In genomic region chr1:225810579-225811538, GRCh38 we compare ENCODE assay signal across 8 cellular contexts. TPM values are rescaled to one million over a fixed set of nuclear protein-coding genes. Genes with fewer than 3 reads are reported as not detected.
DNase-seq lines count a peak whose midpoint lies in the region; FAIRE-seq and TF ChIP-seq lines count a peak whose summit lies in the region.
"Not testable (repeated sequence)": the region's sequence is repeated elsewhere in the genome, so short reads cannot be mapped to it uniquely, and the experiment has no call there.

No MANE protein-coding gene starts in this region.

- H3K4me1 ChIP-seq in adrenal gland (replicated peaks in 1 of 2) = peaks cover 44 to 53% of the 10 kb centered on the region in 2 donors
- not testable (repeated sequence) for H3K4me1 ChIP-seq in endothelial cell of umbilical vein (ENCODE audit: control insufficient read depth, extremely low read depth, insufficient read depth, low read length)

- H2AFZ ChIP-seq in endothelial cell of umbilical vein (ENCODE audit: low read depth, low read length) = peak overlapping the region; percentile 88
- H2AFZ ChIP-seq in neural cell (ENCODE audit: low read depth, low read length) = peak overlapping the region; percentile 51

- not testable (repeated sequence) for H3K27me3 ChIP-seq in adrenal gland; endothelial cell of umbilical vein (ENCODE audit: control insufficient read depth in 2 of 2, insufficient read depth in 2 of 2, low read length in 2 of 2); kidney epithelial cell (ENCODE audit: control insufficient read depth, insufficient read depth, low read length); neural cell (ENCODE audit: insufficient read depth, low read depth, low read length)

- peak in 1 of 2 donors; percentile 54 for TF ChIP-seq POLR2A in adrenal gland (IDR thresholded peaks at IDR 0.05)
- not testable (repeated sequence) for TF ChIP-seq POLR2A in endothelial cell of umbilical vein (IDR thresholded peaks at IDR 0.05; ENCODE audit: low read depth, low read length)

- TF ChIP-seq RAD21 in neural cell (conservative IDR thresholded peaks at IDR 0.05) = not testable (repeated sequence)

- not testable (repeated sequence) for H3K9me2 ChIP-seq in neural cell (ENCODE audit: insufficient read depth, low read length)

- H3K27ac ChIP-seq in C4-2B (peak overlapping the region; percentile 94), RWPE1 (peak overlapping the region; percentile 93), adrenal gland (peak overlapping the region; percentile 81 to 98 (median 97)), neural cell (ENCODE audit: low read length) (peak overlapping the region; percentile 56), substantia nigra (ENCODE audit: low read depth, low read length, poor library complexity, severe bottlenecking) (peak overlapping the region; percentile 59)
- not testable (repeated sequence) for H3K27ac ChIP-seq in endothelial cell of umbilical vein (ENCODE audit: insufficient read depth, low read depth, low read length)

- not testable (repeated sequence) for H3F3A ChIP-seq in neural cell (ENCODE audit: insufficient read depth, low read length, poor library complexity, severe bottlenecking)

- peak; percentile 15 for FAIRE-seq in endothelial cell of umbilical vein (lab: Jason Lieb, UNC)

- TF ChIP-seq EP300 in neural cell (conservative IDR thresholded peaks at IDR 0.05; ENCODE audit: poor library complexity, severe bottlenecking) = not testable (repeated sequence)

- H3K36me3 ChIP-seq in adrenal gland (replicated peaks in 1 of 2); endothelial cell of umbilical vein (ENCODE audit: control insufficient read depth in 2 of 2, extremely low read depth in 1 of 2, insufficient read depth in 2 of 2, low read length in 2 of 2); kidney epithelial cell (ENCODE audit: control insufficient read depth, insufficient read depth, low read length); neural cell (ENCODE audit: insufficient read depth, low read length): not testable (repeated sequence)

- WGBS in adrenal gland, 4 donors = 6 to 12% (median 7%) methylated on average over 25 to 29 of the region's 29 CpGs

- H3K9ac ChIP-seq in endothelial cell of umbilical vein (replicated peaks; ENCODE audit: extremely low read depth, insufficient read depth, low read length) = peak overlapping the region; percentile 20
- peak overlapping the region; percentile 75 for H3K9ac ChIP-seq in neural cell (ENCODE audit: low read length)

- TF ChIP-seq CTCF in C4-2B (conservative IDR thresholded peaks at IDR 0.05) = peak; percentile 13; the same call in 1 of the 2 replicates
- TF ChIP-seq CTCF in RWPE1 (conservative IDR thresholded peaks at IDR 0.05; ENCODE audit: low read depth) = peak; percentile 12; the same call in 1 of the 2 replicates
- TF ChIP-seq CTCF in adrenal gland (IDR thresholded peaks at IDR 0.05); endothelial cell of umbilical vein (IDR thresholded peaks at IDR 0.05; ENCODE audit: extremely low read depth in 1 of 2, insufficient read depth in 1 of 2, low read depth in 1 of 2, low read length in 2 of 2); kidney epithelial cell (IDR thresholded peaks at IDR 0.05; ENCODE audit: insufficient read depth, low read length, poor library complexity, severe bottlenecking); neural cell (IDR thresholded peaks at IDR 0.05; ENCODE audit: poor library complexity, severe bottlenecking): not testable (repeated sequence)

- peak; percentile 11 for DNase-seq in HT1080 (ENCODE audit: low read depth)
- peak; percentile 45 for DNase-seq in RWPE1 (ENCODE audit: low spot score)
- DNase-seq in adrenal gland = peak in 6 of 7 donors; percentile 55 to 76 (median 70)
- DNase-seq in endothelial cell of umbilical vein (ENCODE audit: low read depth, low spot score) = peak; percentile 42
- not testable (repeated sequence) for DNase-seq in kidney epithelial cell (ENCODE audit: low read depth)
- peak in 7 of 49 donors; percentile 18 to 40 (median 32) for DNase-seq in substantia nigra (lab: John Stamatoyannopoulos, UW)

- intact Hi-C loops in adrenal gland (cut with DNase I) = not testable (repeated sequence)
- intact Hi-C loops in endothelial cell of umbilical vein (cut with micrococcal nuclease) = loop anchor here (1.0 to 2.0 kb wide), 5 partner anchors 34 to 336 kb away; partner anchors contain the start of genes SRP9 and TMEM63A

- POLR2A ChIA-PET in RWPE1 (lab: Yijun Ruan, JAX; ENCODE audit: low non-redundant PET) = not testable (repeated sequence)
- POLR2A ChIA-PET in endothelial cell of umbilical vein (lab: Charles Lee) = interaction anchor here (0.6 kb wide), 1 partner anchor 31 kb away, joined by 13 read pairs; no protein-coding TSS in a partner anchor

- peak overlapping the region; percentile 73 for H3K4me2 ChIP-seq in endothelial cell of umbilical vein (ENCODE audit: insufficient read depth, low read length)
- H3K4me2 ChIP-seq in neural cell (ENCODE audit: low read length) = peak overlapping the region; percentile 33

- H3K9me1 ChIP-seq in endothelial cell of umbilical vein (replicated peaks; ENCODE audit: control insufficient read depth, extremely low read depth, insufficient read depth, low read length) = not testable (repeated sequence)

- H3K4me3 ChIP-seq in adrenal gland = peak overlapping the region; percentile 30 to 93 (median 78)
- H3K4me3 ChIP-seq in endothelial cell of umbilical vein (replicated peaks in 1 of 3; ENCODE audit: insufficient read depth in 1 of 3, low read depth in 1 of 3, low read length in 3 of 3) = peak overlapping the region in 2 of 3 experiments; percentile 43 to 70
- peak overlapping the region; percentile 82 for H3K4me3 ChIP-seq in kidney epithelial cell (ENCODE audit: low read depth, low read length)
- H3K4me3 ChIP-seq in neural cell (ENCODE audit: low read length) = peak overlapping the region; percentile 71

- not testable (repeated sequence) for H4K20me1 ChIP-seq in endothelial cell of umbilical vein (replicated peaks; ENCODE audit: control insufficient read depth, extremely low read depth, insufficient read depth, low read length); neural cell (ENCODE audit: insufficient read depth)

- dilution Hi-C loops in endothelial cell of umbilical vein (cut with MboI; ENCODE audit: extremely low pct_ligation_motif_present, low sequenced_read_pairs) = not testable (repeated sequence)

- H3K9me3 ChIP-seq in adrenal gland (replicated peaks in 1 of 3); endothelial cell of umbilical vein (replicated peaks; ENCODE audit: control insufficient read depth, insufficient read depth, low read length); neural cell (ENCODE audit: low read length): not testable (repeated sequence)

- not testable (repeated sequence) for H3K79me2 ChIP-seq in endothelial cell of umbilical vein (ENCODE audit: control insufficient read depth, insufficient read depth, low read length)
- H3K79me2 ChIP-seq in neural cell (replicated peaks; ENCODE audit: insufficient read depth, low read length) = peaks cover 11% of the 10 kb centered on the region

- CTCF ChIA-PET in RWPE1 (lab: Yijun Ruan, JAX) (interaction anchor here (0.6 to 1.6 kb wide), 10 partner anchors 17 to 336 kb away, joined by 3 to 7 read pairs (median 4); partner anchors contain the start of gene SRP9), endothelial cell of umbilical vein (lab: Charles Lee) (interaction anchor here (0.7 to 3.8 kb wide), 13 partner anchors 8 to 336 kb away, joined by 3 to 21 read pairs (median 5); partner anchors contain the start of genes SRP9 and TMEM63A)

- not testable (repeated sequence) for BruUV-seq in endothelial cell of umbilical vein (replicated peaks; lab: Mats Ljungman, UMichigan)

TF ChIP-seq in neural cell, 6 proteins besides CTCF, POLR2A, EP300 and RAD21:
- TF ChIP-seq SMC3 (conservative IDR thresholded peaks at IDR 0.05; ENCODE audit: poor library complexity) (peak; percentile 43), POLR2AphosphoS5 (IDR thresholded peaks at IDR 0.05) (peak; percentile 26)

RNA-seq across cellular contexts. Expression of gene EPHX1, which starts 0.9 kb away (rescaled TPM):
- 8.4 and 17.7 TPM in 2 replicates for total RNA-seq in HT1080 (2014; rRNA removed; shearing (Covaris generic))
- polyA plus RNA-seq in HT1080 (2015; cell fraction: cytosol; rRNA removed) = 19.5 and 22.7 TPM in 2 replicates
- 27.4 and 41.4 TPM in 2 replicates for polyA plus RNA-seq in HT1080 (2015; cell fraction: nucleus; rRNA removed)
- total RNA-seq in adrenal gland = 1,000 to 10,000 TPM; 1,400 to 3,548 (median 1,755) TPM
- polyA plus RNA-seq in adrenal gland = 1,000 to 10,000 TPM in 1 of 3 donors, 100 to 1,000 TPM in 2; 337 to 1,831 (median 896) TPM
- 19.1 and 23.7 TPM in 2 replicates for total RNA-seq in endothelial cell of umbilical vein
- 23.2 and 25.2 TPM in 2 replicates for polyA plus RNA-seq in endothelial cell of umbilical vein
- 22.0 and 24.0 TPM in 2 replicates for polyA plus RNA-seq in endothelial cell of umbilical vein (2011; cell fraction: cytosol; rRNA removed)
- polyA plus RNA-seq in endothelial cell of umbilical vein (2011; cell fraction: nucleus; rRNA removed) = 16.8 and 20.8 TPM in 2 replicates
- 42.8 and 47.5 TPM in 2 replicates for polyA plus RNA-seq in endothelial cell of umbilical vein (2012)
- polyA minus RNA-seq in endothelial cell of umbilical vein = 15.1 and 28.6 TPM in 2 replicates
- 10.5 TPM for polyA minus RNA-seq in endothelial cell of umbilical vein (2011; cell fraction: cytosol; rRNA and poly(A)+ RNA removed)
- 9.9 and 10.0 TPM in 2 replicates for polyA minus RNA-seq in endothelial cell of umbilical vein (2011; cell fraction: nucleus; rRNA and poly(A)+ RNA removed)
- total RNA-seq in kidney epithelial cell = 23.6 and 24.6 TPM in 2 replicates
- polyA plus RNA-seq in neural cell = 7.5 and 8.7 TPM in 2 replicates
- polyA minus RNA-seq in neural cell = 11.9 and 16.8 TPM in 2 replicates

RNA-seq across cellular contexts. Expression of gene SRP9, which starts 33.2 kb away (rescaled TPM):
- total RNA-seq in HT1080 (2014; rRNA removed; shearing (Covaris generic)) = 217 and 241 TPM in 2 replicates
- polyA plus RNA-seq in HT1080 (2015; cell fraction: cytosol; rRNA removed) = 421 and 485 TPM in 2 replicates
- polyA plus RNA-seq in HT1080 (2015; cell fraction: nucleus; rRNA removed) = 190 and 212 TPM in 2 replicates
- total RNA-seq in adrenal gland = 100 to 1,000 TPM; 197 to 429 (median 293) TPM
- 100 to 1,000 TPM; 144 to 521 (median 178) TPM for polyA plus RNA-seq in adrenal gland
- total RNA-seq in endothelial cell of umbilical vein = 283 and 292 TPM in 2 replicates
- polyA plus RNA-seq in endothelial cell of umbilical vein = 217 and 384 TPM in 2 replicates
- 269 and 348 TPM in 2 replicates for polyA plus RNA-seq in endothelial cell of umbilical vein (2011; cell fraction: cytosol; rRNA removed)
- polyA plus RNA-seq in endothelial cell of umbilical vein (2011; cell fraction: nucleus; rRNA removed) = 109 and 191 TPM in 2 replicates
- 251 and 296 TPM in 2 replicates for polyA plus RNA-seq in endothelial cell of umbilical vein (2012)
- polyA minus RNA-seq in endothelial cell of umbilical vein = 152 and 194 TPM in 2 replicates
- polyA minus RNA-seq in endothelial cell of umbilical vein (2011; cell fraction: cytosol; rRNA and poly(A)+ RNA removed) = 103 TPM
- 32.3 and 44.7 TPM in 2 replicates for polyA minus RNA-seq in endothelial cell of umbilical vein (2011; cell fraction: nucleus; rRNA and poly(A)+ RNA removed)
- 316 and 344 TPM in 2 replicates for total RNA-seq in kidney epithelial cell
- 1,603 and 1,838 TPM in 2 replicates for polyA plus RNA-seq in neural cell
- 591 and 710 TPM in 2 replicates for polyA minus RNA-seq in neural cell

Comparison
In these comparisons a context has a peak if more than half of its experiments do, and no peak if none do; other contexts are left out.
1. RNA of gene EPHX1, which starts 0.9 kb away (total RNA-seq): 1,400 to 3,548 TPM in adrenal gland; 19.1 to 23.7 TPM in endothelial cell of umbilical vein, 23.6 to 24.6 TPM in kidney epithelial cell and 8.4 to 17.7 TPM in HT1080; every median in the first group is over 10 times any median in the second.
2. Peak in every context shown above with its lines, with median percentiles within 50 percentile points of each other: H3K4me3 ChIP-seq.